ENCODE assay signal across 21 cellular contexts in the genomic region with DNA sequence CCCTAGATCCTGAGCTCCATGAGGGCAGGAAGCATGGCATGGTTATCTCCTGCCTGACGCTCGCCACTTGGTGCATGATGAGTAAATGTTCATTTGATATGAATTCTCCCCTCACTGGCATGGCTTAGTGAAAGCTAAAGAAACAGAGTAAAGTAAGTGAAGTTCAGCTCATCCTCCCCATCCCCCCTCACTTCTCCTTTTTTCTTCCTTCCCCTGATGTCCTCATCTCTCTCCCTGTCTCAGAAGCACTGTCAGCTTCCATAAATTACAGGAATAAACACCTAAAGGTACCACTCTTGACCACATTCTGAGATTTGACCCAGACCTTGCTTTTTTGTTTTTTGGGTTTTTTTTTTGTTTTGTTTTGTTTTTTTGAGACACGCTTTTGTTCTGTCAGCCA.
DNase-seq lines count a peak whose midpoint lies in the region; ATAC-seq and TF ChIP-seq lines count a peak whose summit lies in the region.
"Had no signal": no experiment of that assay in that cellular context is flagged by ENCODE, and none has a peak within 500 bp of the region (broad histone marks: within the 10 kb centered on the region; RNA-seq: fewer than 3 reads in every experiment).

No MANE protein-coding gene starts in this region.

- peak overlapping the region; percentile 52 for H3K56ac ChIP-seq in mesendoderm (ENCODE audit: low read length)

- H3K27ac ChIP-seq in BLaER1 treated with 17β-estradiol and CSF1 and Interleukin-3, amounts not matched to agents 10 nM and 100 nM = peak overlapping the region in 6 of 11 experiments; percentile 17 to 64 (median 42); a peak in 10 of 22 replicates
- H3K27ac ChIP-seq in mesendoderm (ENCODE audit: low read depth, low read length) = peak overlapping the region; percentile 73
- H3K27ac ChIP-seq: Peyer's patch, suprapubic skin had no signal

- H3K18ac ChIP-seq in mesendoderm (ENCODE audit: low read length) = no peak overlapping the region

- H3K4me3 ChIP-seq in BLaER1 treated with 17β-estradiol and CSF1 and Interleukin-3, amounts not matched to agents 10 nM and 100 nM = no peak overlapping the region
- no peak overlapping the region for H3K4me3 ChIP-seq in mesendoderm (ENCODE audit: low read length)
- H3K4me3 ChIP-seq: heart right ventricle, mucosa of descending colon, Peyer's patch, suprapubic skin had no signal

- H3K4me2 ChIP-seq in BLaER1 treated with 17β-estradiol and CSF1 and Interleukin-3, amounts not matched to agents 10 nM and 100 nM = peak overlapping the region in 9 of 11 experiments; percentile 11 to 88 (median 65); a peak in 15 of 22 replicates
- no peak overlapping the region for H3K4me2 ChIP-seq in mesendoderm (ENCODE audit: low read length)

- no peaks in the 10 kb centered on the region for H3K79me1 ChIP-seq in mesendoderm (ENCODE audit: low read length)

- no peak overlapping the region for H2BK15ac ChIP-seq in mesendoderm (replicated peaks; ENCODE audit: low read depth)

- H4K5ac ChIP-seq in mesendoderm (ENCODE audit: low read length) = no peak overlapping the region

- no peak overlapping the region for H2BK120ac ChIP-seq in mesendoderm (ENCODE audit: low read depth, low read length)

- intact Hi-C loops in left cardiac atrium (cut with DNase I) = no loop called here

- H3K79me2 ChIP-seq in mesendoderm (ENCODE audit: control insufficient read depth, insufficient read depth, low read length) = no peaks in the 10 kb centered on the region

- ATAC-seq in GM18505 (IDR thresholded peaks at IDR 0.05; ENCODE audit: unreplicated experiment) = no peak
- ATAC-seq in GM18909 (IDR thresholded peaks at IDR 0.05; ENCODE audit: poor library complexity, unreplicated experiment) = no peak
- no peak for ATAC-seq in left cardiac atrium
- ATAC-seq: activated CD4-positive, CD25-positive, alpha-beta regulatory T cell treated with anti-CD3 and anti-CD28 coated beads, Interleukin-2, amount 50 U/mL, for 24 hours; activated T-cell treated with anti-CD3 and anti-CD28 coated beads, Interleukin-2, amount 50 U/mL, for 4 hours; left lobe of liver; mucosa of descending colon had no signal

- DNase-seq in KBM-7 (peak; percentile 77), SKM-1 treated with dmso at 0.1 percent for 144 hours (lab: John Stamatoyannopoulos, UW; ENCODE audit: unreplicated experiment) (peak; percentile 82), mesendoderm (no peak), left cardiac atrium (no peak)
- DNase-seq: activated CD8-positive, alpha-beta memory T cell treated with anti-CD3 and anti-CD28 coated beads for 24 hours; activated naive CD4-positive, alpha-beta T cell treated with anti-CD3 and anti-CD28 coated beads for 36 hours; activated T-cell treated with anti-CD3 and anti-CD28 coated beads, Interleukin-2, amount 50 U/mL, for 4 hours; aorta; heart right ventricle; KG1; mucosa of descending colon; NCI-H1092 treated with DMSO at 0.1 percent for 48 hours; NCI-H2029; Peyer's patch; stimulated activated CD4-positive, alpha-beta T cell treated with anti-CD3 and anti-CD28 coated beads, Interleukin-1b, Interleukin-23, amount 100 ng/mL, for 48 hours had no signal

- no peak overlapping the region for H2BK5ac ChIP-seq in mesendoderm (ENCODE audit: low read length)

- no peak overlapping the region for H2AK5ac ChIP-seq in mesendoderm (ENCODE audit: low read length)

- in situ Hi-C loops in KBM-7 (cut with MboI; ENCODE audit: low pct_unique_long_range_greater_than_20kb, low sequenced_read_pairs) = no loop called here

- no CpG with 5 or more reads among the region's 3 CpGs for WGBS in mesendoderm (ENCODE audit: extremely low coverage, insufficient coverage, low lambda C conversion rate)

- no peak for TF ChIP-seq POLR2A in GM18505 (IDR thresholded peaks at IDR 0.05; ENCODE audit: borderline replicate concordance, extremely low read depth, insufficient read depth, insufficient read length)

- H3K9me3 ChIP-seq in BLaER1 treated with 17β-estradiol and CSF1 and Interleukin-3, amounts not matched to agents 10 nM and 100 nM (replicated peaks in 1 of 11) = peaks cover 7 to 14% (median 10%) of the 10 kb centered on the region in 11 experiments; a peak in 20 of 22 replicates
- H3K9me3 ChIP-seq: suprapubic skin had no signal

- peaks cover 0 to 30% (median 15%) of the 10 kb centered on the region in 10 experiments; a peak in 17 of 20 replicates for H3K4me1 ChIP-seq in BLaER1 treated with 17β-estradiol and CSF1 and Interleukin-3, amounts not matched to agents 10 nM and 100 nM
- H3K4me1 ChIP-seq in mesendoderm (ENCODE audit: control insufficient read depth, low read depth, low read length) = peaks cover 10% of the 10 kb centered on the region
- H3K4me1 ChIP-seq: suprapubic skin had no signal

- no peak overlapping the region for H3K23ac ChIP-seq in mesendoderm (ENCODE audit: low read length)

- no peak overlapping the region for H3K9ac ChIP-seq in BLaER1 treated with 17β-estradiol and CSF1 and Interleukin-3, amounts not matched to agents 10 nM and 100 nM
- no peak overlapping the region for H3K9ac ChIP-seq in mesendoderm (ENCODE audit: low read length)

- no peaks in the 10 kb centered on the region for H3K27me3 ChIP-seq in BLaER1 treated with 17β-estradiol and CSF1 and Interleukin-3, amounts not matched to agents 10 nM and 100 nM
- H3K27me3 ChIP-seq in mesendoderm (ENCODE audit: insufficient read depth, low read length, poor library complexity) = no peaks in the 10 kb centered on the region
- H3K27me3 ChIP-seq: heart right ventricle, Peyer's patch, suprapubic skin had no signal

- no peaks in the 10 kb centered on the region for H4K20me1 ChIP-seq in BLaER1 treated with 17β-estradiol and CSF1 and Interleukin-3, amounts not matched to agents 10 nM and 100 nM

- H3K4ac ChIP-seq in mesendoderm (ENCODE audit: low read depth, low read length) = no peak overlapping the region

- H3K36me3 ChIP-seq in BLaER1 treated with 17β-estradiol and CSF1 and Interleukin-3, amounts not matched to agents 10 nM and 100 nM = no peaks in the 10 kb centered on the region
- no peaks in the 10 kb centered on the region for H3K36me3 ChIP-seq in mesendoderm (ENCODE audit: control insufficient read depth, insufficient read depth, low read length)
- H3K36me3 ChIP-seq: heart right ventricle, Peyer's patch, suprapubic skin had no signal

- no peak overlapping the region for H4K8ac ChIP-seq in mesendoderm (ENCODE audit: low read depth, low read length)

Comparison
In these comparisons a context has a peak if more than half of its experiments do, and no peak if none do; other contexts are left out.
1. DNase-seq: peak in KBM-7 (single experiment) and SKM-1 treated with dmso at 0.1 percent for 144 hours (single experiment); none in mesendoderm (single experiment) and left cardiac atrium (single experiment).